In the genomic region with DNA sequence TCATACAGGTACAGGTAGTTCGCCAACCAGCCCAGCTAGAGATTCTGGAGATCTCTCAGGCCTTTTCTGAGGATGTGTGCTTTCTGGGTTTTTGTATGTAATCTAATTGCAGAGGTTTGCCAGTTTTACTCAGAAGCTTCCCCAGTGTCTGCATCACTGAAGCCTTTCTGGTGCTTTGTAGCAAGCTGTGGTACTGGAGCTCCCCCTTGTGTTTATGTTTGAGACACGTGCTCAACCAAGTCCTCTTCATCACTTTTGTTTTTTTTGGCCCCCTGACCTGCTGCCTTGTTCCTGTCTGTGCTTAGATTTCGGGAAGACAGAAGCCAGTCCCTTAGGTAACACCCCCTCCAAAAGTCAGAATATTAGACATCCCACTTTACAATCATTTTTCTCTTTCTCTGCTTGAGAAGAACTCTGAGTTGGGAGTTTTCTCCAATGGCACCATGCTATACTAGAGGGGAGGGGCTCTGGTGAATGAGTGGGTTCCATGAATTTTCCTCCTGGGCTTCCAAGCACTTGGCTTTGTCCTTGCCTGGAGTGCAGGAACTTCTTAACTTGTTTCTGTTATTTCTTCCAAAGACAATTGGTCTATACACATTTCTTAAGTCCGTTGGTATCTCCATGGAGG, we compare ENCODE assay signal across 8 cellular contexts.
DNase-seq lines count a peak whose midpoint lies in the region; ATAC-seq and TF ChIP-seq lines count a peak whose summit lies in the region.

No MANE protein-coding gene starts in this region.

- 51 to 66% (median 52%) methylated on average over 4 of the region's 4 CpGs for WGBS in spleen, 5 donors

- POLR2A ChIA-PET in CD4-positive, alpha-beta memory T cell (lab: Charles Lee; ENCODE audit: partially characterized antibody), result no interaction called here

- no peak for TF ChIP-seq POLR2A in spleen (IDR thresholded peaks at IDR 0.05)

- H3K36me3 Mint-ChIP-seq in activated T-helper 2 cell treated with anti-CD3 and anti-CD28 coated beads, Interferon-gamma antibody, Interleukin-2, Interleukin-4, amounts not matched to agents 10 μg/mL and 5 μg/mL and 100 μg/mL, durations not matched to agents 14 hours and 24 hours and 36 hours (ENCODE audit: low read depth), result no peaks in the 10 kb centered on the region
- H3K36me3 Mint-ChIP-seq in CD4-positive, alpha-beta memory T cell, result no peaks in the 10 kb centered on the region

- CTCF ChIA-PET in CD4-positive, alpha-beta memory T cell (lab: Charles Lee; ENCODE audit: partially characterized antibody), result no interaction called here

- H3K9me3 ChIP-seq in spleen, result peaks cover 0 to 27% (median 6%) of the 10 kb centered on the region in 8 donors
- no peaks in the 10 kb centered on the region for H3K9me3 ChIP-seq in CD4-positive, alpha-beta memory T cell (ENCODE audit: control insufficient read depth in 1 of 2, low read length in 2 of 2)

- H3K27me3 ChIP-seq in spleen (replicated peaks in 1 of 7), result no peaks in the 10 kb centered on the region
- no peaks in the 10 kb centered on the region for H3K27me3 ChIP-seq in CD4-positive, alpha-beta memory T cell (ENCODE audit: insufficient read depth, low read length)

- no peaks in the 10 kb centered on the region for H3K4me1 Mint-ChIP-seq in activated T-helper 2 cell treated with anti-CD3 and anti-CD28 coated beads, Interferon-gamma antibody, Interleukin-2, Interleukin-4, amounts not matched to agents 10 μg/mL and 5 μg/mL and 100 μg/mL, durations not matched to agents 14 hours and 24 hours and 36 hours (ENCODE audit: low read depth)
- H3K4me1 Mint-ChIP-seq in CD4-positive, alpha-beta memory T cell, result no peaks in the 10 kb centered on the region

- H3K27ac Mint-ChIP-seq in activated T-helper 2 cell treated with anti-CD3 and anti-CD28 coated beads, Interferon-gamma antibody, Interleukin-2, Interleukin-4, amounts not matched to agents 10 μg/mL and 5 μg/mL and 100 μg/mL, durations not matched to agents 14 hours and 24 hours and 36 hours, result no peak overlapping the region
- H3K27ac Mint-ChIP-seq in CD4-positive, alpha-beta memory T cell, result no peak overlapping the region

- peaks cover 1% of the 10 kb centered on the region for H3K27me3 Mint-ChIP-seq in activated T-helper 2 cell treated with anti-CD3 and anti-CD28 coated beads, Interferon-gamma antibody, Interleukin-2, Interleukin-4, amounts not matched to agents 10 μg/mL and 5 μg/mL and 100 μg/mL, durations not matched to agents 14 hours and 24 hours and 36 hours (ENCODE audit: low read depth)
- peaks cover 5 to 7% of the 10 kb centered on the region in 2 donors for H3K27me3 Mint-ChIP-seq in CD4-positive, alpha-beta memory T cell

- intact Hi-C loops in activated T-helper 2 cell treated with anti-CD3 and anti-CD28 coated beads, Interferon-gamma antibody, Interleukin-2, Interleukin-4, amounts not matched to agents 10 μg/mL and 5 μg/mL and 100 μg/mL, durations not matched to agents 14 hours and 24 hours and 36 hours (cut with micrococcal nuclease), result loop anchor here (1.0 kb wide), 1 partner anchor 23 kb away; no protein-coding TSS in a partner anchor
- intact Hi-C loops in left ventricle myocardium superior (cut with micrococcal nuclease), result no loop called here
- intact Hi-C loops in spleen (cut with DNase I; ENCODE audit: low total_unique reads), result no loop called here
- intact Hi-C loops in CD4-positive, alpha-beta memory T cell (cut with micrococcal nuclease), result no loop called here

- peak; percentile 91 for ATAC-seq in GM19035 (IDR thresholded peaks at IDR 0.05; ENCODE audit: unreplicated experiment)
- peak; percentile 100 for ATAC-seq in HG03103 (IDR thresholded peaks at IDR 0.05; ENCODE audit: low read depth, unreplicated experiment)
- peak; percentile 68 for ATAC-seq in left ventricle myocardium superior

- H3K4me3 ChIP-seq in spleen, result no peak overlapping the region
- no peak overlapping the region for H3K4me3 ChIP-seq in CD4-positive, alpha-beta memory T cell (ENCODE audit: low read length in 2 of 2)

- H3K36me3 ChIP-seq in spleen, result no peaks in the 10 kb centered on the region
- no peaks in the 10 kb centered on the region for H3K36me3 ChIP-seq in CD4-positive, alpha-beta memory T cell (ENCODE audit: insufficient read depth, low read length)

- H3K9me3 Mint-ChIP-seq in activated T-helper 2 cell treated with anti-CD3 and anti-CD28 coated beads, Interferon-gamma antibody, Interleukin-2, Interleukin-4, amounts not matched to agents 10 μg/mL and 5 μg/mL and 100 μg/mL, durations not matched to agents 14 hours and 24 hours and 36 hours, result no peaks in the 10 kb centered on the region
- H3K9me3 Mint-ChIP-seq in CD4-positive, alpha-beta memory T cell, result peaks cover 0 to 27% (median 17%) of the 10 kb centered on the region in 8 donors

- peak in 10 of 11 experiments; percentile 11 to 65 (median 49) for TF ChIP-seq CTCF in spleen (IDR thresholded peaks at IDR 0.05 in 8 of 11, conservative IDR thresholded peaks at IDR 0.05 in 3 of 11)

- H3K4me1 ChIP-seq in spleen, result peaks cover 0 to 3% (median 0%) of the 10 kb centered on the region in 6 donors
- H3K4me1 ChIP-seq in CD4-positive, alpha-beta memory T cell (ENCODE audit: insufficient read depth, low read length), result no peaks in the 10 kb centered on the region

- H3K27ac ChIP-seq in spleen, result no peak overlapping the region
- H3K27ac ChIP-seq in CD4-positive, alpha-beta memory T cell (ENCODE audit: low read depth, low read length), result no peak overlapping the region

- peak; percentile 76 for DNase-seq in D341Med (ENCODE audit: low spot score)
- DNase-seq in NCI-H2196 treated with DMSO at 0.1 percent for 48 hours (lab: John Stamatoyannopoulos, UW; ENCODE audit: unreplicated experiment), result peak; percentile 10
- DNase-seq in activated T-helper 2 cell treated with anti-CD3 and anti-CD28 coated beads, Interferon-gamma antibody, Interleukin-2, Interleukin-4, amounts not matched to agents 10 μg/mL and 5 μg/mL and 100 μg/mL, durations not matched to agents 14 hours and 24 hours and 36 hours (ENCODE audit: low spot score), result peak; percentile 11
- no peak for DNase-seq in left ventricle myocardium superior
- DNase-seq in spleen, result no peak
- no peak for DNase-seq in CD4-positive, alpha-beta memory T cell

- H3K4me3 Mint-ChIP-seq in activated T-helper 2 cell treated with anti-CD3 and anti-CD28 coated beads, Interferon-gamma antibody, Interleukin-2, Interleukin-4, amounts not matched to agents 10 μg/mL and 5 μg/mL and 100 μg/mL, durations not matched to agents 14 hours and 24 hours and 36 hours (ENCODE audit: low read depth), result no peak overlapping the region
- no peak overlapping the region for H3K4me3 Mint-ChIP-seq in CD4-positive, alpha-beta memory T cell

Comparison
In these comparisons a context has a peak if more than half of its experiments do, and no peak if none do; other contexts are left out.
1. DNase-seq: peak in D341Med (single experiment), NCI-H2196 treated with DMSO at 0.1 percent for 48 hours (single experiment) and activated T-helper 2 cell treated with anti-CD3 and anti-CD28 coated beads, Interferon-gamma antibody, Interleukin-2, Interleukin-4, amounts not matched to agents 10 μg/mL and 5 μg/mL and 100 μg/mL, durations not matched to agents 14 hours and 24 hours and 36 hours (single experiment); none in left ventricle myocardium superior (single experiment), spleen (single experiment) and CD4-positive, alpha-beta memory T cell (0 of 5).
2. Peak in every context shown above with its lines, with median percentiles within 50 percentile points of each other: ATAC-seq.